ENCODE assay signal across 6 cellular contexts in the genomic region with DNA sequence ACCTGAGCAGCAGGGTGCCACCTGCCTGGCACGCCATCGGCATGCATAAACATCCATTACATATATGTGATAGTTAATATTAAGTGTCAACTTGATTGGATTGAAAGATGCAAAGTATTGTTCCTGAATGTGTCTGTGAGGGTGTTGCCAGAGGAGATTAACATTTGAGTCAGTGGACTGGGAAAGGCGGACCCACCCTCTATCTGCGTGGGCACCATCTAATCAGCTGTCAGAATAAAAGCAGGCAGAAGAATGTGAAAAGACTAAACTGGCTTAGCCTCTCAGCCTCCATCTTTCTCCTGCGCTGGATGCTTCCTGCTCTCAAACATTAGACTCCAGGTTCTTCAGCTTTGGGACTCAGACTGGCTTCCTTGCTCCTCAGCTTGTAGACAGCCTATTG. TPM values are rescaled to one million over a fixed set of nuclear protein-coding genes. Genes with fewer than 3 reads are reported as not detected.
DNase-seq lines count a peak whose midpoint lies in the region; ATAC-seq and TF ChIP-seq lines count a peak whose summit lies in the region.
"Not testable (repeated sequence)": the region's sequence is repeated elsewhere in the genome, so short reads cannot be mapped to it uniquely, and the experiment has no call there.

No MANE protein-coding gene starts in this region.

- not testable (repeated sequence) for H3K4me1 Mint-ChIP-seq in activated CD8-positive, alpha-beta memory T cell treated with anti-CD3 and anti-CD28 coated beads, Interleukin-2, amount 10 ng/mL, durations not matched to agents 7 days and 5 days

- not testable (repeated sequence) for H3K27me3 Mint-ChIP-seq in activated CD8-positive, alpha-beta memory T cell treated with anti-CD3 and anti-CD28 coated beads, Interleukin-2, amount 10 ng/mL, durations not matched to agents 7 days and 5 days

- CTCF ChIA-PET in activated CD8-positive, alpha-beta memory T cell treated with anti-CD3 and anti-CD28 coated beads, Interleukin-2, amount 10 ng/mL, durations not matched to agents 7 days and 5 days (lab: Charles Lee), result not testable (repeated sequence)

- peak; percentile 11 for DNase-seq in activated CD8-positive, alpha-beta memory T cell treated with anti-CD3 and anti-CD28 coated beads, Interleukin-2, amount 10 ng/mL, durations not matched to agents 7 days and 5 days
- DNase-seq in caudate nucleus (lab: John Stamatoyannopoulos, UW) (peak in 13 of 61 donors; percentile 11 to 66 (median 42)), colonic mucosa (peak; percentile 4), islet precursor cell (peak; percentile 12)
- DNase-seq in dorsolateral prefrontal cortex; substantia nigra (lab: John Stamatoyannopoulos, UW): not testable (repeated sequence)

- intact Hi-C loops in colonic mucosa (cut with DNase I), result not testable (repeated sequence)
- intact Hi-C loops in dorsolateral prefrontal cortex (cut with DNase I), result loop anchor here in 1 of 2 donors (5.0 to 10.0 kb wide), 2 partner anchors 63 to 530 kb away; a partner anchor contains a TSS

- not testable (repeated sequence) for H3K9ac ChIP-seq in colonic mucosa (ENCODE audit: low read depth in 2 of 2, low read length in 2 of 2)

- not testable (repeated sequence) for ATAC-seq in activated CD8-positive, alpha-beta memory T cell treated with anti-CD3 and anti-CD28 coated beads, Interleukin-2, amount 10 ng/mL, durations not matched to agents 7 days and 5 days

- not testable (repeated sequence) for H3K9me3 ChIP-seq in colonic mucosa

- H3K27ac Mint-ChIP-seq in activated CD8-positive, alpha-beta memory T cell treated with anti-CD3 and anti-CD28 coated beads, Interleukin-2, amount 10 ng/mL, durations not matched to agents 7 days and 5 days, result not testable (repeated sequence)

- H3K27ac ChIP-seq in caudate nucleus (ENCODE audit: low read depth, low read length) (peak overlapping the region; percentile 94), dorsolateral prefrontal cortex (peak overlapping the region in 55 of 59 donors; percentile 17 to 96 (median 87)), substantia nigra (ENCODE audit: low read depth, low read length, poor library complexity, severe bottlenecking) (peak overlapping the region; percentile 54)
- H3K27ac ChIP-seq in colonic mucosa, result not testable (repeated sequence)

- not testable (repeated sequence) for H3K4me3 ChIP-seq in colonic mucosa, dorsolateral prefrontal cortex

- not testable (repeated sequence) for TF ChIP-seq CTCF in colonic mucosa (IDR thresholded peaks at IDR 0.05); dorsolateral prefrontal cortex (IDR thresholded peaks at IDR 0.05 in 54 of 56, conservative IDR thresholded peaks at IDR 0.05 in 2 of 56; ENCODE audit: low read depth in 1 of 56, partially characterized antibody in 56 of 56)

- not testable (repeated sequence) for H3K4me1 ChIP-seq in colonic mucosa

- not testable (repeated sequence) for H3K4me3 Mint-ChIP-seq in activated CD8-positive, alpha-beta memory T cell treated with anti-CD3 and anti-CD28 coated beads, Interleukin-2, amount 10 ng/mL, durations not matched to agents 7 days and 5 days

- H3K36me3 Mint-ChIP-seq in activated CD8-positive, alpha-beta memory T cell treated with anti-CD3 and anti-CD28 coated beads, Interleukin-2, amount 10 ng/mL, durations not matched to agents 7 days and 5 days, result not testable (repeated sequence)

- H3K9me3 Mint-ChIP-seq in activated CD8-positive, alpha-beta memory T cell treated with anti-CD3 and anti-CD28 coated beads, Interleukin-2, amount 10 ng/mL, durations not matched to agents 7 days and 5 days (ENCODE audit: low read depth), result not testable (repeated sequence)

- H3K36me3 ChIP-seq in colonic mucosa, result not testable (repeated sequence)

- not testable (repeated sequence) for H3K27me3 ChIP-seq in colonic mucosa, dorsolateral prefrontal cortex

RNA-seq across cellular contexts. Expression of a gene that starts 10.0 kb away (rescaled TPM):
- 10 to 100 TPM in 1 of 2 experiments, 1 to 10 TPM in 1; 6.5 to 13.6 TPM for total RNA-seq in activated CD8-positive, alpha-beta memory T cell treated with anti-CD3 and anti-CD28 coated beads, Interleukin-2, amount 10 ng/mL, durations not matched to agents 7 days and 5 days
- total RNA-seq in colonic mucosa, result 10 to 100 TPM; 38.0 to 68.7 TPM
- total RNA-seq in dorsolateral prefrontal cortex, result 10 to 100 TPM; 37.2 to 79.7 (median 53.2) TPM
